18 cellular contexts compared by ENCODE assay signal in genomic region chr9:132946216-132946615, GRCh38. TPM values are rescaled to one million over a fixed set of nuclear protein-coding genes. Genes with fewer than 3 reads are reported as not detected.
DNase-seq lines count a peak whose midpoint lies in the region; ATAC-seq and TF ChIP-seq lines count a peak whose summit lies in the region.
"Had no signal": no experiment of that assay in that cellular context is flagged by ENCODE, and none has a peak within 500 bp of the region (broad histone marks: within the 10 kb centered on the region; RNA-seq: fewer than 3 reads in every experiment).

No MANE protein-coding gene starts in this region.

- peak overlapping the region; percentile 8 for H3K4me3 Mint-ChIP-seq in progenitor cell of endocrine pancreas (ENCODE audit: low read depth)

- H3K9me3 ChIP-seq in testis, result no peaks in the 10 kb centered on the region
- H3K9me3 ChIP-seq: gastroesophageal sphincter, mucosa of descending colon, Peyer's patch, thyroid gland had no signal

- peaks cover 30% of the 10 kb centered on the region for H3K4me1 ChIP-seq in KMS-11 (ENCODE audit: low read depth, poor library complexity, severe bottlenecking)
- peaks cover 13% of the 10 kb centered on the region for H3K4me1 ChIP-seq in testis

- H4K20me1 ChIP-seq in KMS-11 (ENCODE audit: insufficient read depth), result 0 out of 2 replicates have a peak, but pooled peaks cover under 1% of the 10 kb centered on the region

- H3K27ac ChIP-seq in KMS-11, result no peak overlapping the region
- H3K27ac ChIP-seq in testis, result no peak overlapping the region
- H3K27ac ChIP-seq: thyroid gland had no signal

- H3K9me3 Mint-ChIP-seq in progenitor cell of endocrine pancreas (ENCODE audit: low read depth), result no peaks in the 10 kb centered on the region

- no peaks in the 10 kb centered on the region for H3K36me3 Mint-ChIP-seq in progenitor cell of endocrine pancreas (ENCODE audit: insufficient read depth)
- H3K36me3 Mint-ChIP-seq: activated naive CD8-positive, alpha-beta T cell had no signal

- H3K27ac Mint-ChIP-seq in progenitor cell of endocrine pancreas, result peak overlapping the region; percentile 35
- H3K27ac Mint-ChIP-seq: activated naive CD8-positive, alpha-beta T cell had no signal

- TF ChIP-seq POLR2A in testis (IDR thresholded peaks at IDR 0.05), result no peak

- no peak for ATAC-seq in left colon
- ATAC-seq: gastroesophageal sphincter, mucosa of descending colon had no signal

- peaks cover 30% of the 10 kb centered on the region for H3K79me2 ChIP-seq in KMS-11 (ENCODE audit: insufficient read depth, low read depth)

- H3K9ac ChIP-seq in KMS-11, result no peak overlapping the region

- H3K4me1 Mint-ChIP-seq in progenitor cell of endocrine pancreas (ENCODE audit: low read depth), result peaks cover 19% of the 10 kb centered on the region

- H3K36me3 ChIP-seq in KMS-11 (ENCODE audit: insufficient read depth) (no peaks in the 10 kb centered on the region), testis (ENCODE audit: low read depth, missing control alignments) (no peaks in the 10 kb centered on the region)
- H3K36me3 ChIP-seq: gastroesophageal sphincter, Peyer's patch, thyroid gland had no signal

- intact Hi-C loops in testis (cut with DNase I; ENCODE audit: low total_unique reads) (no loop called here), left colon (cut with DNase I, micrococcal nuclease) (no loop called here)

- H2AFZ ChIP-seq in KMS-11 (ENCODE audit: low read depth), result 0 out of 2 replicates have a peak overlapping the region, but pooled peaks have one; percentile 39

- TF ChIP-seq CTCF in KMS-11 (conservative IDR thresholded peaks at IDR 0.05; ENCODE audit: low read depth, low read length) (no peak), epithelial cell of esophagus (IDR thresholded peaks at IDR 0.05; ENCODE audit: insufficient read depth, low read depth, low read length, missing control alignments) (no peak), progenitor cell of endocrine pancreas (IDR thresholded peaks at IDR 0.05; ENCODE audit: unreplicated experiment) (no peak), testis (IDR thresholded peaks at IDR 0.05) (no peak)

- H3K27me3 ChIP-seq in KMS-11 (ENCODE audit: insufficient read depth, low read depth) (no peaks in the 10 kb centered on the region), testis (no peaks in the 10 kb centered on the region)
- H3K27me3 ChIP-seq: gastroesophageal sphincter, Peyer's patch, thyroid gland had no signal

- H3K4me2 ChIP-seq in KMS-11, result no peak overlapping the region

- H3K27me3 Mint-ChIP-seq in progenitor cell of endocrine pancreas, result no peaks in the 10 kb centered on the region
- H3K27me3 Mint-ChIP-seq: activated naive CD8-positive, alpha-beta T cell had no signal

- WGBS in testis, 2 donors, result 26 to 48% methylated on average over 3 of the region's 3 CpGs

- DNase-seq in Daoy (ENCODE audit: low read depth) (peak; percentile 26), epithelial cell of esophagus (ENCODE audit: low read depth) (peak; percentile 9), progenitor cell of endocrine pancreas (ENCODE audit: low spot score, unreplicated experiment) (no peak), RPMI8226 (no peak), testis (no peak), left colon (no peak)
- DNase-seq: activated CD4-positive, alpha-beta T cell treated with anti-CD3 and anti-CD28 coated beads for 1 hour; activated CD8-positive, alpha-beta memory T cell treated with anti-CD3 and anti-CD28 coated beads, Interleukin-2, amount 50 U/mL, for 4 hours; mucosa of descending colon; NCI-H1436; NCI-H69; Peyer's patch; T-helper 2 cell; thyroid gland had no signal

- H3K4me3 ChIP-seq in KMS-11 (IDR thresholded peaks at IDR 0.05; ENCODE audit: insufficient read depth, low read depth, low read length) (no peak overlapping the region), epithelial cell of esophagus (ENCODE audit: low read length) (no peak overlapping the region), testis (no peak overlapping the region)
- H3K4me3 ChIP-seq: gastroesophageal sphincter, mucosa of descending colon, Peyer's patch, thyroid gland had no signal

RNA-seq across cellular contexts. Expression of gene TSC1, which starts 1.8 kb away (rescaled TPM):
- 27.7 and 28.9 TPM in 2 replicates for total RNA-seq in Daoy (2014; rRNA removed; shearing (Covaris generic))
- total RNA-seq in progenitor cell of endocrine pancreas, result 65.4 and 69.0 TPM in 2 replicates
- total RNA-seq in testis, result 100 to 1,000 TPM; 100 to 108 TPM
- 78.4 TPM for polyA plus RNA-seq in testis (ENCODE audit: insufficient read depth, low read depth, low replicate concordance)
- total RNA-seq in left colon, result 10 to 100 TPM; 35.2 to 41.6 TPM

RNA-seq across cellular contexts. Expression of gene GFI1B, which starts 32.3 kb away (rescaled TPM):
- total RNA-seq in Daoy (2014; rRNA removed; shearing (Covaris generic)), result not detected in 2 replicates
- 0.12 TPM in 1 of 2 replicates, not detected in the other for total RNA-seq in progenitor cell of endocrine pancreas
- 1 to 10 TPM; 4.3 to 9.7 TPM for total RNA-seq in testis
- 12.6 TPM for polyA plus RNA-seq in testis (ENCODE audit: insufficient read depth, low read depth, low replicate concordance)
- 1 to 10 TPM in 1 of 2 donors, under 1 TPM in 1; 0.89 to 1.3 TPM for total RNA-seq in left colon
- total RNA-seq: cardiac septum, gastroesophageal sphincter had no signal

Comparison
In these comparisons a context has a peak if more than half of its experiments do, and no peak if none do; other contexts are left out.
1. DNase-seq: peak in Daoy (single experiment) and epithelial cell of esophagus (single experiment); none in progenitor cell of endocrine pancreas (single experiment), RPMI8226 (single experiment), testis (single experiment) and left colon (0 of 2).